ENCODE assay signal across 8 cellular contexts in the genomic region with DNA sequence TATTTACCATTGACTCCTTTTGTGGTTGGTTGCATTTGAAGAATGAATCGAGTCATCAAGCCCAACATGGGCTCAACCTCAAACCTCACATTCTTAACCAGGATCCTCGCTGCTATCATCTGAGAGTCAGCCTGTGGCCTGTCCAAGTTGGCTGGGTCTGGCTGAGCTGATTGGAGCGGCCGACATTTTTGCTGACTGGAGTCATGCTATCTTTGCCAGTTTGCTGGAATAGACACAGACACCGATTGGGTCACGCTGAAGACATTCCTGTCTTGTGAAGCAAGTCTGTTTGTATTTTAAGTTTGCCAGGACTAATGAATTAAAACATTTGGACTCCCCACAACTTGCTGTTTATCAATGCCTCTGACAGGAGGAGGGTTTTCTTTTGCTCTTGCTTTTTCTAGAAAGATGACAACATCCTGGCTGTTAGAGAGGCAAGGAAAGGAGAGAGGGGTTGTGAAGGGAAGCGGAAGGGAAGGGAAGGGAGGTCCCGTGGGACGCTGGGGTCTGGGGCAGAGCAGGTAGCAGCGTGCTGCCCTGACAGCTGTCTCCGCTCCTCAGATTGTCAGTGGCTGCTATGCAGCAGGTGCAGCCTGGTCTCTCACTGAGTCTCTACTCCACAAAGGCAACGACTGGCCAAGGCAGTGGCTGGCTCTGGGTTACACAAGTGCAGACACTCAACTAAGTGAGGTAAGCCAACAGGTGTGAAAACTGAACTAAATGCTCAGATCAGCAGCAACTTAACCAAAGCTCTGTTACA. TPM values are rescaled to one million over a fixed set of nuclear protein-coding genes. Genes with fewer than 3 reads are reported as not detected.
A peak's percentile ranks its signal among the peaks of the same experiment; 100 is the strongest.
DNase-seq lines count a peak whose midpoint lies in the region; ATAC-seq and TF ChIP-seq lines count a peak whose summit lies in the region.
"Had no signal": no experiment of that assay in that cellular context is flagged by ENCODE, and none has a peak within 500 bp of the region (broad histone marks: within the 10 kb centered on the region; RNA-seq: fewer than 3 reads in every experiment).

Gene MAP3K7CL, plus strand, starts transcription at position 411 of the 760 bp plus-strand sequence. CDS start 2,701 bp downstream, outside the sequence.

- ATAC-seq in HG03342 (IDR thresholded peaks at IDR 0.05; ENCODE audit: unreplicated experiment): peak; percentile 46
- ATAC-seq in stimulated activated memory B cell treated with anti-CD40 and anti-IgM and Interleukin-4, amounts not matched to agents 10 μg/mL and 1 μg/mL and 100 μg/mL, for 72 hours: no peak
- ATAC-seq in GM21825 (IDR thresholded peaks at IDR 0.05; ENCODE audit: unreplicated experiment): no peak

- no peaks in the 10 kb centered on the region for H3K9me3 ChIP-seq in transverse colon

- no peak within 1 kb of the TSS for H3K27ac Mint-ChIP-seq in stimulated activated memory B cell treated with anti-CD40 and anti-IgM and Interleukin-4, amounts not matched to agents 10 μg/mL and 1 μg/mL and 100 μg/mL, for 72 hours

- intact Hi-C loops in transverse colon (cut with DNase I; ENCODE audit: low total_unique reads): no loop called here

- TF ChIP-seq CTCF in transverse colon (IDR thresholded peaks at IDR 0.05): no peak

- peak; percentile 100 for DNase-seq in amniotic epithelial cell (ENCODE audit: low read depth)
- peak; percentile 100 for DNase-seq in iris pigment epithelial cell (ENCODE audit: low read depth)
- peak; percentile 22 for DNase-seq in transverse colon
- no peak for DNase-seq in NCI-H2081 treated with DMSO at 0.1 percent for 48 hours (lab: John Stamatoyannopoulos, UW)
- DNase-seq: NCI-H2081 had no signal

- 66 to 100% methylated on average over 3 to 12 of the region's 12 CpGs for WGBS in transverse colon (ENCODE audit: low coverage in 1 of 2), 2 donors

- peaks cover 7% of the 10 kb centered on the region for H3K9me3 Mint-ChIP-seq in stimulated activated memory B cell treated with anti-CD40 and anti-IgM and Interleukin-4, amounts not matched to agents 10 μg/mL and 1 μg/mL and 100 μg/mL, for 72 hours

- H3K27me3 Mint-ChIP-seq in stimulated activated memory B cell treated with anti-CD40 and anti-IgM and Interleukin-4, amounts not matched to agents 10 μg/mL and 1 μg/mL and 100 μg/mL, for 72 hours: no peaks in the 10 kb centered on the region

- peaks cover 14% of the 10 kb centered on the region for H3K4me1 Mint-ChIP-seq in stimulated activated memory B cell treated with anti-CD40 and anti-IgM and Interleukin-4, amounts not matched to agents 10 μg/mL and 1 μg/mL and 100 μg/mL, for 72 hours

- H3K27ac ChIP-seq in transverse colon: peak within 1 kb of the TSS in 3 of 4 donors; percentile 28 to 42 (median 36)

- no peaks in the 10 kb centered on the region for H3K4me1 ChIP-seq in transverse colon

- no peak for TF ChIP-seq EP300 in transverse colon (IDR thresholded peaks at IDR 0.05; ENCODE audit: low read depth)

- H3K4me3 Mint-ChIP-seq in stimulated activated memory B cell treated with anti-CD40 and anti-IgM and Interleukin-4, amounts not matched to agents 10 μg/mL and 1 μg/mL and 100 μg/mL, for 72 hours: no peak within 1 kb of the TSS

- in situ Hi-C loops in transverse colon (cut with MboI; ENCODE audit: low pct_ligation_motif_present in 1 of 4, low pct_unique_long_range_greater_than_20kb in 1 of 4, low sequenced_read_pairs in 3 of 4): no loop called here

- H3K36me3 Mint-ChIP-seq in stimulated activated memory B cell treated with anti-CD40 and anti-IgM and Interleukin-4, amounts not matched to agents 10 μg/mL and 1 μg/mL and 100 μg/mL, for 72 hours: peaks cover 19% of the 10 kb centered on the region

- H3K36me3 ChIP-seq in transverse colon: no peaks in the 10 kb centered on the region

- no peak for TF ChIP-seq POLR2A in transverse colon (IDR thresholded peaks at IDR 0.05)

- H3K27me3 ChIP-seq in transverse colon: no peaks in the 10 kb centered on the region

- no peak within 1 kb of the TSS for H3K4me3 ChIP-seq in transverse colon

RNA-seq across cellular contexts. Expression of gene MAP3K7CL, which starts in this region (rescaled TPM):
- 1 to 10 TPM in 3 of 4 donors, not detected in 1; 4.0 to 9.8 (median 9.3) TPM for total RNA-seq in transverse colon
